1 cellular context compared by ENCODE assay signal in genomic region chr10:93030409-93030808, GRCh38.
A peak's percentile ranks its signal among the peaks of the same experiment; 100 is the strongest.
TF ChIP-seq lines count a peak whose summit lies in the region.

No MANE protein-coding gene starts in this region.

TF ChIP-seq in H1, 55 proteins besides CTCF, POLR2A, EP300 and RAD21:
- TF ChIP-seq JUND (IDR thresholded peaks at IDR 0.05; ENCODE audit: low read length) (peak; percentile 78; the same call in 1 of the 2 replicates), FOSL1 (IDR thresholded peaks at IDR 0.05; ENCODE audit: insufficient read depth, low read depth, low read length) (no peak)
